In genomic region chr13:101576452-101576851, GRCh38 we compare ENCODE assay signal across 20 cellular contexts.
DNase-seq lines count a peak whose midpoint lies in the region; ATAC-seq and TF ChIP-seq lines count a peak whose summit lies in the region.
"Had no signal": no experiment of that assay in that cellular context is flagged by ENCODE, and none has a peak within 500 bp of the region (broad histone marks: within the 10 kb centered on the region; RNA-seq: fewer than 3 reads in every experiment).

No MANE protein-coding gene starts in this region.

- H3K9me3 ChIP-seq in Panc1 (ENCODE audit: control insufficient read depth, insufficient read depth, low read depth, low read length) = no peaks in the 10 kb centered on the region
- H3K9me3 ChIP-seq: gastrocnemius medialis, Peyer's patch, testis had no signal

- H3K4me1 ChIP-seq in Panc1 (ENCODE audit: control insufficient read depth, insufficient read depth, low read length) = peaks cover 26% of the 10 kb centered on the region
- H3K4me1 ChIP-seq: gastrocnemius medialis, neural progenitor cell, Peyer's patch, testis had no signal

- DNase-seq in H4 (ENCODE audit: low spot score) = peak; percentile 27
- no peak for DNase-seq in Panc1 (ENCODE audit: low read depth, low spot score)
- peak; percentile 18 for DNase-seq in dermis blood vessel endothelial cell
- peak; percentile 31 for DNase-seq in renal cortical epithelial cell (ENCODE audit: low read depth)
- no peak for DNase-seq in kidney glomerular epithelial cell (lab: John Stamatoyannopoulos, UW)
- no peak for DNase-seq in inferior parietal cortex (ENCODE audit: extremely low spot score)
- no peak for DNase-seq in HK-2 (ENCODE audit: unreplicated experiment)
- DNase-seq: activated gamma-delta T cell; CD4-positive, CD25-positive, alpha-beta regulatory T cell; effector memory CD4-positive, alpha-beta T cell; gastrocnemius medialis; H9; NCI-H524; Peyer's patch; stimulated activated CD4-positive, alpha-beta T cell treated with anti-CD3 and anti-CD28 coated beads, Interleukin-4, amount 100 ng/mL, for 4 hours; testis had no signal

- no peak for TF ChIP-seq CTCF in Panc1 (IDR thresholded peaks at IDR 0.05)

- no peaks in the 10 kb centered on the region for H3K27me3 ChIP-seq in Panc1 (ENCODE audit: control insufficient read depth, insufficient read depth, low read length)
- H3K27me3 ChIP-seq: cardiac muscle cell, gastrocnemius medialis, neural progenitor cell, Peyer's patch, testis had no signal

- no peak overlapping the region for H3K4me3 ChIP-seq in Panc1 (ENCODE audit: low read depth in 2 of 2, low read length in 2 of 2)
- H3K4me3 ChIP-seq: cardiac muscle cell, gastrocnemius medialis, GM12878, neural progenitor cell, Peyer's patch, testis had no signal

- in situ Hi-C loops in Panc1 (cut with HindIII; ENCODE audit: low pct_unique_long_range_greater_than_20kb, low sequenced_read_pairs) = no loop called here

- intact Hi-C loops in Panc1 (cut with micrococcal nuclease; ENCODE audit: unreplicated experiment) = no loop called here

- POLR2A ChIA-PET in Panc1 (lab: Charles Lee) = no interaction called here

- BruUV-seq in Panc1 (replicated peaks; lab: Mats Ljungman, UMichigan) = no TSS peak

- H3K27ac ChIP-seq in Panc1 (ENCODE audit: low read length) = peak overlapping the region; percentile 7; the same call in 1 of the 2 replicates
- H3K27ac ChIP-seq: cardiac muscle cell, gastrocnemius medialis, neural progenitor cell, Peyer's patch, testis, VCaP had no signal

- CTCF ChIA-PET in Panc1 (lab: Charles Lee) = no interaction called here

- no peak for ATAC-seq in Panc1
- ATAC-seq: gastrocnemius medialis, GM12878 had no signal

- H3K36me3 ChIP-seq in Panc1 (ENCODE audit: control insufficient read depth, insufficient read depth, low read length) = no peaks in the 10 kb centered on the region
- H3K36me3 ChIP-seq: cardiac muscle cell, gastrocnemius medialis, neural progenitor cell, Peyer's patch had no signal

Comparison
In these comparisons a context has a peak if more than half of its experiments do, and no peak if none do; other contexts are left out.
1. DNase-seq: peak in H4 (single experiment), dermis blood vessel endothelial cell (single experiment) and renal cortical epithelial cell (single experiment); none in Panc1 (single experiment), kidney glomerular epithelial cell (single experiment), inferior parietal cortex (single experiment) and HK-2 (single experiment).